1 cellular context compared by ENCODE assay signal in genomic region chr10:113644185-113645120, GRCh38.
TF ChIP-seq lines count a peak whose summit lies in the region.

No MANE protein-coding gene starts in this region.

TF ChIP-seq in endothelial cell of umbilical vein, 7 proteins besides CTCF, POLR2A, EP300 and RAD21 (continued from another document):
- TF ChIP-seq FOS (IDR thresholded peaks at IDR 0.05; ENCODE audit: borderline replicate concordance, insufficient read depth, low read length) (no peak), MAX (IDR thresholded peaks at IDR 0.05; ENCODE audit: insufficient read depth, insufficient read length) (no peak)
TF ChIP-seq in endothelial cell of umbilical vein: peak in this region for 0.
